Comparison of ENCODE assay signal across 16 cellular contexts in genomic region chr6:63805345-63805744, GRCh38.
DNase-seq lines count a peak whose midpoint lies in the region; ATAC-seq, FAIRE-seq and TF ChIP-seq lines count a peak whose summit lies in the region.
"Had no signal": no experiment of that assay in that cellular context is flagged by ENCODE, and none has a peak within 500 bp of the region (broad histone marks: within the 10 kb centered on the region; RNA-seq: fewer than 3 reads in every experiment).

No MANE protein-coding gene starts in this region.

- peak overlapping the region; percentile 39 to 94 (median 59) for H3K27ac Mint-ChIP-seq in nephron
- H3K27ac Mint-ChIP-seq: activated CD4-positive, alpha-beta T cell treated with anti-CD3 and anti-CD28 coated beads, Interleukin-2, amount 10 ng/mL, durations not matched to agents 7 days and 5 days; dendritic cell treated with granulocyte-macrophage colony-stimulating factor and Interleukin-4, amounts not matched to agents 40 ng/mL and 50 ng/mL, for 4 days; naive B cell had no signal

- no peaks in the 10 kb centered on the region for H3K9me3 Mint-ChIP-seq in nephron
- H3K9me3 Mint-ChIP-seq: activated CD4-positive, alpha-beta T cell treated with anti-CD3 and anti-CD28 coated beads, Interleukin-2, amount 10 ng/mL, durations not matched to agents 7 days and 5 days; dendritic cell treated with granulocyte-macrophage colony-stimulating factor and Interleukin-4, amounts not matched to agents 40 ng/mL and 50 ng/mL, for 4 days; naive B cell had no signal

- H3K36me3 Mint-ChIP-seq in nephron (ENCODE audit: low read depth): no peaks in the 10 kb centered on the region
- H3K36me3 Mint-ChIP-seq: naive B cell had no signal

- FAIRE-seq in urothelium cell line (lab: Jason Lieb, UNC): peak; percentile 58
- FAIRE-seq: D721Med had no signal

- TF ChIP-seq CTCF in nephron (IDR thresholded peaks at IDR 0.05; ENCODE audit: unreplicated experiment in 3 of 3): no peak

- ATAC-seq in HG02852 (IDR thresholded peaks at IDR 0.05; ENCODE audit: unreplicated experiment): no peak

- H3K4me1 Mint-ChIP-seq in nephron: peaks cover 12% of the 10 kb centered on the region
- H3K4me1 Mint-ChIP-seq: naive B cell had no signal

- H3K27me3 Mint-ChIP-seq in nephron (ENCODE audit: low read depth): peaks cover 2% of the 10 kb centered on the region
- H3K27me3 Mint-ChIP-seq: dendritic cell treated with granulocyte-macrophage colony-stimulating factor and Interleukin-4, amounts not matched to agents 40 ng/mL and 50 ng/mL, for 4 days had no signal

- peak overlapping the region; percentile 98 for H3K27ac ChIP-seq in epithelial cell of prostate

- H3K4me3 Mint-ChIP-seq in nephron: no peak overlapping the region
- H3K4me3 Mint-ChIP-seq: activated CD4-positive, alpha-beta T cell treated with anti-CD3 and anti-CD28 coated beads, Interleukin-2, amount 10 ng/mL, durations not matched to agents 7 days and 5 days; dendritic cell treated with granulocyte-macrophage colony-stimulating factor and Interleukin-4, amounts not matched to agents 40 ng/mL and 50 ng/mL, for 4 days; naive B cell had no signal

- DNase-seq in NCI-H82 (lab: John Stamatoyannopoulos, UW) (peak; percentile 58), NCI-H82 treated with DMSO at 0.1 percent for 48 hours (lab: John Stamatoyannopoulos, UW; ENCODE audit: unreplicated experiment) (no peak), epithelial cell of prostate (ENCODE audit: low read depth, low spot score) (no peak), urothelium cell line (ENCODE audit: low spot score) (no peak), GM03348 (ENCODE audit: low spot score) (no peak)
- no peak for DNase-seq in activated CD4-positive, alpha-beta T cell treated with anti-CD3 and anti-CD28 coated beads, Interleukin-2, amount 50 U/mL, for 1 hour
- DNase-seq: 8988T; activated CD4-positive, alpha-beta T cell treated with anti-CD3 and anti-CD28 coated beads, Interleukin-2, amount 10 ng/mL, durations not matched to agents 7 days and 5 days; amygdala; foreskin melanocyte; naive B cell; sigmoid colon had no signal
